Comparison of ENCODE assay signal across 18 cellular contexts in the genomic region with DNA sequence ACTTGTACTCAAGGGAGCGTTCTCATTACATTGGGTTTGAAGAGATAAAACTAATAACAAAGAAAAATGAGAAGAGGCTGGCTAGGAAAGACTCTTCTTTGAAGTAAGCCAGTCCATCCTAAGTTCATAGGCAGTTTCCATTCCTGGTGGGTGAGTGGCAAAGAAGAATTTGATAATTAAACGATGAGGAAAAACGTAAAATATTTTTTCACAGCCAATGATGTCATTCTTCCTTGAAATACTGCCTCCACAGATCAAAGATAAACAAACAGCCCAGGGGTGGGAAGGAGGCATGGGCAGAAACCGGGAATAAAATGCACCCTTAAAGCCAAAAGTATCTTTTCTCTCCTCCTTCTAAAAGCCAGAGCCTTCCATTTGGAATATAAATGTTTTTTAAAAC.
DNase-seq lines count a peak whose midpoint lies in the region; TF ChIP-seq lines count a peak whose summit lies in the region.
"Had no signal": no experiment of that assay in that cellular context is flagged by ENCODE, and none has a peak within 500 bp of the region (broad histone marks: within the 10 kb centered on the region; RNA-seq: fewer than 3 reads in every experiment).

No MANE protein-coding gene starts in this region.

- H3K4me1 ChIP-seq in smooth muscle cell (ENCODE audit: low read depth): peaks cover 39% of the 10 kb centered on the region
- H3K4me1 ChIP-seq: lower lobe of right lung had no signal

- CTCF ChIA-PET in HEK293T (lab: Yijun Ruan, JAX): interaction anchor here (1.2 kb wide), 1 partner anchor 32 kb away, joined by 4 read pairs; no protein-coding TSS in a partner anchor

- H3K4me2 ChIP-seq in smooth muscle cell: peak overlapping the region; percentile 61

- H2AFZ ChIP-seq in smooth muscle cell (ENCODE audit: low read depth): peak overlapping the region; percentile 72

- no peaks in the 10 kb centered on the region for H3K9me3 ChIP-seq in smooth muscle cell (replicated peaks; ENCODE audit: low read depth)
- H3K9me3 ChIP-seq: lower lobe of right lung, pancreas had no signal

- WGBS in smooth muscle cell (ENCODE audit: low lambda C conversion rate): 7% methylated on average over 4 of the region's 4 CpGs

- in situ Hi-C loops in astrocyte of the spinal cord (cut with HindIII; ENCODE audit: low sequenced_read_pairs) (no loop called here), ACHN (cut with HindIII; ENCODE audit: low pct_ligation_motif_present, low pct_unique_long_range_greater_than_20kb, low sequenced_read_pairs) (no loop called here)

- no peaks in the 10 kb centered on the region for H3K36me3 ChIP-seq in smooth muscle cell (ENCODE audit: low read depth)
- H3K36me3 ChIP-seq: lower lobe of right lung, pancreas had no signal

- no peak overlapping the region for H3K9ac ChIP-seq in smooth muscle cell (ENCODE audit: low read depth)

- no peak for TF ChIP-seq CTCF in astrocyte of the spinal cord (IDR thresholded peaks at IDR 0.05; ENCODE audit: low read depth, low read length)
- TF ChIP-seq CTCF in fibroblast of villous mesenchyme (IDR thresholded peaks at IDR 0.05; ENCODE audit: insufficient read depth, low read depth, low read length): no peak
- no peak for TF ChIP-seq CTCF in smooth muscle cell (IDR thresholded peaks at IDR 0.05; ENCODE audit: borderline replicate concordance, insufficient read depth, poor library complexity, severe bottlenecking)

- H3F3A ChIP-seq in smooth muscle cell (ENCODE audit: low read depth): no peaks in the 10 kb centered on the region

- H3K27ac ChIP-seq in smooth muscle cell (ENCODE audit: low read depth): peak overlapping the region; percentile 34
- H3K27ac ChIP-seq: lower lobe of right lung had no signal

- H3K4me3 ChIP-seq in astrocyte of the spinal cord (ENCODE audit: low read depth, low read length) (no peak overlapping the region), fibroblast of villous mesenchyme (ENCODE audit: low read depth, low read length) (no peak overlapping the region), smooth muscle cell (no peak overlapping the region)
- H3K4me3 ChIP-seq: lower lobe of right lung, pancreas had no signal

- DNase-seq in HS-27A (ENCODE audit: low read depth) (peak; percentile 51), astrocyte of the spinal cord (ENCODE audit: low read depth, low spot score) (peak; percentile 68), fibroblast of villous mesenchyme (ENCODE audit: low read depth) (peak; percentile 53), smooth muscle cell (lab: John Stamatoyannopoulos, UW; ENCODE audit: unreplicated experiment) (no peak), HEK293T (ENCODE audit: extremely low spot score) (no peak), NCI-H1105 (lab: John Stamatoyannopoulos, UW) (no peak), ACHN (no peak)
- DNase-seq: activated CD4-positive, alpha-beta T cell treated with anti-CD3 and anti-CD28 coated beads for 36 hours; activated CD8-positive, alpha-beta memory T cell treated with anti-CD3 and anti-CD28 coated beads, Interleukin-2, amount 10 ng/mL, durations not matched to agents 7 days and 5 days; head of caudate nucleus; immature natural killer cell; lower lobe of right lung; MV-4-11; NCI-H187 treated with DMSO at 0.1 percent for 48 hours; NCI-H2227 treated with DMSO at 0.1 percent for 48 hours; pancreas; stimulated activated CD4-positive, alpha-beta T cell treated with anti-CD3 and anti-CD28 coated beads, Interleukin-2, amount 100 ng/mL, for 48 hours; stimulated activated naive CD8-positive, alpha-beta T cell treated with anti-CD3 and anti-CD28 coated beads, Interleukin-15, amount 100 ng/mL, for 72 hours had no signal

- no peaks in the 10 kb centered on the region for H3K79me2 ChIP-seq in smooth muscle cell (ENCODE audit: low read depth)

- H3K27me3 ChIP-seq in smooth muscle cell (ENCODE audit: low read depth): no peaks in the 10 kb centered on the region
- H3K27me3 ChIP-seq: pancreas had no signal

- POLR2A ChIA-PET in HEK293T (lab: Yijun Ruan, JAX): no interaction called here

- H4K20me1 ChIP-seq in smooth muscle cell (ENCODE audit: low read depth): no peaks in the 10 kb centered on the region

TF ChIP-seq in HEK293T, 16 proteins besides CTCF, POLR2A, EP300 and RAD21:
- no peak for TF ChIP-seq L3MBTL2 (conservative IDR thresholded peaks at IDR 0.05)
TF ChIP-seq in HEK293T: peak in this region for 0.

Comparison
In these comparisons a context has a peak if more than half of its experiments do, and no peak if none do; other contexts are left out.
1. DNase-seq: peak in HS-27A (single experiment), astrocyte of the spinal cord (single experiment) and fibroblast of villous mesenchyme (single experiment); none in smooth muscle cell (single experiment), HEK293T (single experiment), NCI-H1105 (single experiment) and ACHN (single experiment).